1 cellular context compared by ENCODE assay signal in the genomic region with DNA sequence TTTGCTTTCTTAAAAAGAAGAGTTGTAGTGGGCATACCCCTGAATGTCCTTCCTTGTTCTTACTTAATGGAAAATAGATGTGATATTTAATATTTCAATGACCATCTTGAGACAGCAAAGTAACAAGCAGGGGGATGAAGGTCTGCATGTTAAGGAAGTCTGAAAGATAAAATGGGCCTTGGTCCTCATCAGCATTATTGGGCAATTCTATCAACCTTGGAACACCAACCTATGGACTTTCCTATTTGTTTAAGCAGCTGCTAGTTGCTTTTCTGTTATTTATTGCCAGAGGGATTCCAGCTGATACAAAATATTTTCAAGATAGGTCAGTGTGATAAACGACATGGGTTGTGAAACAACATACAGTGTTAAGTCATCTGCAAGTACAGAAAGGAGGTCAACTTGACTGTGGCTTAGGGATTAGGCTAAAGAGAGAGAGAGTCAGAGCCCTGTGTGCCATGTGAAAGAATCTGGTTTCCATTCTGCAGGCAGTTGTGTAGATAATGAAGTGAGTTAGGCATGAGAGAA.
A peak's percentile ranks its signal among the peaks of the same experiment; 100 is the strongest.
TF ChIP-seq lines count a peak whose summit lies in the region.

No MANE protein-coding gene starts in this region.

TF ChIP-seq in HepG2, 621 proteins besides CTCF, POLR2A, EP300 and RAD21 (continued from another document and continues in another):
- TF ChIP-seq RORA (CRISPR knock-in tag; IDR thresholded peaks at IDR 0.05) = peak; percentile 99; the same call in 1 of the 2 replicates
- TF ChIP-seq U2AF2 (IDR thresholded peaks at IDR 0.05; ENCODE audit: low read depth, low read length) = no peak
- 0 out of 2 replicates have a peak, but pooled peaks have one; percentile 50 for TF ChIP-seq AKAP8 (CRISPR knock-in tag; IDR thresholded peaks at IDR 0.05)
- TF ChIP-seq, protein P1, sequence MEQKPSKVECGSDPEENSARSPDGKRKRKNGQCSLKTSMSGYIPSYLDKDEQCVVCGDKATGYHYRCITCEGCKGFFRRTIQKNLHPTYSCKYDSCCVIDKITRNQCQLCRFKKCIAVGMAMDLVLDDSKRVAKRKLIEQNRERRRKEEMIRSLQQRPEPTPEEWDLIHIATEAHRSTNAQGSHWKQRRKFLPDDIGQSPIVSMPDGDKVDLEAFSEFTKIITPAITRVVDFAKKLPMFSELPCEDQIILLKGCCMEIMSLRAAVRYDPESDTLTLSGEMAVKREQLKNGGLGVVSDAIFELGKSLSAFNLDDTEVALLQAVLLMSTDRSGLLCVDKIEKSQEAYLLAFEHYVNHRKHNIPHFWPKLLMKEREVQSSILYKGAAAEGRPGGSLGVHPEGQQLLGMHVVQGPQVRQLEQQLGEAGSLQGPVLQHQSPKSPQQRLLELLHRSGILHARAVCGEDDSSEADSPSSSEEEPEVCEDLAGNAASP (CRISPR knock-in tag; IDR thresholded peaks at IDR 0.05; ENCODE audit: borderline replicate concordance) = peak; percentile 91
- TF ChIP-seq, protein P2, sequence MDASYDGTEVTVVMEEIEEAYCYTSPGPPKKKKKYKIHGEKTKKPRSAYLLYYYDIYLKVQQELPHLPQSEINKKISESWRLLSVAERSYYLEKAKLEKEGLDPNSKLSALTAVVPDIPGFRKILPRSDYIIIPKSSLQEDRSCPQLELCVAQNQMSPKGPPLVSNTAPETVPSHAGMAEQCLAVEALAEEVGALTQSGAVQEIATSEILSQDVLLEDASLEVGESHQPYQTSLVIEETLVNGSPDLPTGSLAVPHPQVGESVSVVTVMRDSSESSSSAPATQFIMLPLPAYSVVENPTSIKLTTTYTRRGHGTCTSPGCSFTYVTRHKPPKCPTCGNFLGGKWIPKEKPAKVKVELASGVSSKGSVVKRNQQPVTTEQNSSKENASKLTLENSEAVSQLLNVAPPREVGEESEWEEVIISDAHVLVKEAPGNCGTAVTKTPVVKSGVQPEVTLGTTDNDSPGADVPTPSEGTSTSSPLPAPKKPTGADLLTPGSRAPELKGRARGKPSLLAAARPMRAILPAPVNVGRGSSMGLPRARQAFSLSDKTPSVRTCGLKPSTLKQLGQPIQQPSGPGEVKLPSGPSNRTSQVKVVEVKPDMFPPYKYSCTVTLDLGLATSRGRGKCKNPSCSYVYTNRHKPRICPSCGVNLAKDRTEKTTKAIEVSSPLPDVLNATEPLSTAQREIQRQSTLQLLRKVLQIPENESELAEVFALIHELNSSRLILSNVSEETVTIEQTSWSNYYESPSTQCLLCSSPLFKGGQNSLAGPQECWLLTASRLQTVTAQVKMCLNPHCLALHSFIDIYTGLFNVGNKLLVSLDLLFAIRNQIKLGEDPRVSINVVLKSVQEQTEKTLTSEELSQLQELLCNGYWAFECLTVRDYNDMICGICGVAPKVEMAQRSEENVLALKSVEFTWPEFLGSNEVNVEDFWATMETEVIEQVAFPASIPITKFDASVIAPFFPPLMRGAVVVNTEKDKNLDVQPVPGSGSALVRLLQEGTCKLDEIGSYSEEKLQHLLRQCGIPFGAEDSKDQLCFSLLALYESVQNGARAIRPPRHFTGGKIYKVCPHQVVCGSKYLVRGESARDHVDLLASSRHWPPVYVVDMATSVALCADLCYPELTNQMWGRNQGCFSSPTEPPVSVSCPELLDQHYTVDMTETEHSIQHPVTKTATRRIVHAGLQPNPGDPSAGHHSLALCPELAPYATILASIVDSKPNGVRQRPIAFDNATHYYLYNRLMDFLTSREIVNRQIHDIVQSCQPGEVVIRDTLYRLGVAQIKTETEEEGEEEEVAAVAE (CRISPR knock-in tag; IDR thresholded peaks at IDR 0.05; ENCODE audit: borderline replicate concordance) = peak; percentile 82; the same call in 1 of the 2 replicates
- TF ChIP-seq, protein P3, sequence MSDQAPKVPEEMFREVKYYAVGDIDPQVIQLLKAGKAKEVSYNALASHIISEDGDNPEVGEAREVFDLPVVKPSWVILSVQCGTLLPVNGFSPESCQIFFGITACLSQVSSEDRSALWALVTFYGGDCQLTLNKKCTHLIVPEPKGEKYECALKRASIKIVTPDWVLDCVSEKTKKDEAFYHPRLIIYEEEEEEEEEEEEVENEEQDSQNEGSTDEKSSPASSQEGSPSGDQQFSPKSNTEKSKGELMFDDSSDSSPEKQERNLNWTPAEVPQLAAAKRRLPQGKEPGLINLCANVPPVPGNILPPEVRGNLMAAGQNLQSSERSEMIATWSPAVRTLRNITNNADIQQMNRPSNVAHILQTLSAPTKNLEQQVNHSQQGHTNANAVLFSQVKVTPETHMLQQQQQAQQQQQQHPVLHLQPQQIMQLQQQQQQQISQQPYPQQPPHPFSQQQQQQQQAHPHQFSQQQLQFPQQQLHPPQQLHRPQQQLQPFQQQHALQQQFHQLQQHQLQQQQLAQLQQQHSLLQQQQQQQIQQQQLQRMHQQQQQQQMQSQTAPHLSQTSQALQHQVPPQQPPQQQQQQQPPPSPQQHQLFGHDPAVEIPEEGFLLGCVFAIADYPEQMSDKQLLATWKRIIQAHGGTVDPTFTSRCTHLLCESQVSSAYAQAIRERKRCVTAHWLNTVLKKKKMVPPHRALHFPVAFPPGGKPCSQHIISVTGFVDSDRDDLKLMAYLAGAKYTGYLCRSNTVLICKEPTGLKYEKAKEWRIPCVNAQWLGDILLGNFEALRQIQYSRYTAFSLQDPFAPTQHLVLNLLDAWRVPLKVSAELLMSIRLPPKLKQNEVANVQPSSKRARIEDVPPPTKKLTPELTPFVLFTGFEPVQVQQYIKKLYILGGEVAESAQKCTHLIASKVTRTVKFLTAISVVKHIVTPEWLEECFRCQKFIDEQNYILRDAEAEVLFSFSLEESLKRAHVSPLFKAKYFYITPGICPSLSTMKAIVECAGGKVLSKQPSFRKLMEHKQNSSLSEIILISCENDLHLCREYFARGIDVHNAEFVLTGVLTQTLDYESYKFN (CRISPR knock-in tag; conservative IDR thresholded peaks at IDR 0.05) = peak; percentile 100
- TF ChIP-seq ESRRA (CRISPR knock-in tag; IDR thresholded peaks at IDR 0.05; ENCODE audit: low read depth) = peak; percentile 82
- TF ChIP-seq FIP1L1 (IDR thresholded peaks at IDR 0.05; ENCODE audit: borderline replicate concordance, insufficient read depth, low read depth, low read length) = no peak
- TF ChIP-seq, protein P4, sequence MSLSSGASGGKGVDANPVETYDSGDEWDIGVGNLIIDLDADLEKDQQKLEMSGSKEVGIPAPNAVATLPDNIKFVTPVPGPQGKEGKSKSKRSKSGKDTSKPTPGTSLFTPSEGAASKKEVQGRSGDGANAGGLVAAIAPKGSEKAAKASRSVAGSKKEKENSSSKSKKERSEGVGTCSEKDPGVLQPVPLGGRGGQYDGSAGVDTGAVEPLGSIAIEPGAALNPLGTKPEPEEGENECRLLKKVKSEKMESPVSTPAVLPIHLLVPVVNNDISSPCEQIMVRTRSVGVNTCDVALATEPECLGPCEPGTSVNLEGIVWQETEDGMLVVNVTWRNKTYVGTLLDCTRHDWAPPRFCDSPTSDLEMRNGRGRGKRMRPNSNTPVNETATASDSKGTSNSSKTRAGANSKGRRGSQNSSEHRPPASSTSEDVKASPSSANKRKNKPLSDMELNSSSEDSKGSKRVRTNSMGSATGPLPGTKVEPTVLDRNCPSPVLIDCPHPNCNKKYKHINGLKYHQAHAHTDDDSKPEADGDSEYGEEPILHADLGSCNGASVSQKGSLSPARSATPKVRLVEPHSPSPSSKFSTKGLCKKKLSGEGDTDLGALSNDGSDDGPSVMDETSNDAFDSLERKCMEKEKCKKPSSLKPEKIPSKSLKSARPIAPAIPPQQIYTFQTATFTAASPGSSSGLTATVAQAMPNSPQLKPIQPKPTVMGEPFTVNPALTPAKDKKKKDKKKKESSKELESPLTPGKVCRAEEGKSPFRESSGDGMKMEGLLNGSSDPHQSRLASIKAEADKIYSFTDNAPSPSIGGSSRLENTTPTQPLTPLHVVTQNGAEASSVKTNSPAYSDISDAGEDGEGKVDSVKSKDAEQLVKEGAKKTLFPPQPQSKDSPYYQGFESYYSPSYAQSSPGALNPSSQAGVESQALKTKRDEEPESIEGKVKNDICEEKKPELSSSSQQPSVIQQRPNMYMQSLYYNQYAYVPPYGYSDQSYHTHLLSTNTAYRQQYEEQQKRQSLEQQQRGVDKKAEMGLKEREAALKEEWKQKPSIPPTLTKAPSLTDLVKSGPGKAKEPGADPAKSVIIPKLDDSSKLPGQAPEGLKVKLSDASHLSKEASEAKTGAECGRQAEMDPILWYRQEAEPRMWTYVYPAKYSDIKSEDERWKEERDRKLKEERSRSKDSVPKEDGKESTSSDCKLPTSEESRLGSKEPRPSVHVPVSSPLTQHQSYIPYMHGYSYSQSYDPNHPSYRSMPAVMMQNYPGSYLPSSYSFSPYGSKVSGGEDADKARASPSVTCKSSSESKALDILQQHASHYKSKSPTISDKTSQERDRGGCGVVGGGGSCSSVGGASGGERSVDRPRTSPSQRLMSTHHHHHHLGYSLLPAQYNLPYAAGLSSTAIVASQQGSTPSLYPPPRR (CRISPR knock-in tag; IDR thresholded peaks at IDR 0.05; ENCODE audit: borderline replicate concordance) = peak; percentile 99
- TF ChIP-seq ZNF274 (CRISPR knock-in tag; IDR thresholded peaks at IDR 0.05) = no peak; the same call in 1 of the 2 replicates
- peak; percentile 83 for TF ChIP-seq TRIM24 (CRISPR knock-in tag; IDR thresholded peaks at IDR 0.05)
- TF ChIP-seq SMARCC2 (IDR thresholded peaks at IDR 0.05) = peak; percentile 88
- TF ChIP-seq, protein P5, sequence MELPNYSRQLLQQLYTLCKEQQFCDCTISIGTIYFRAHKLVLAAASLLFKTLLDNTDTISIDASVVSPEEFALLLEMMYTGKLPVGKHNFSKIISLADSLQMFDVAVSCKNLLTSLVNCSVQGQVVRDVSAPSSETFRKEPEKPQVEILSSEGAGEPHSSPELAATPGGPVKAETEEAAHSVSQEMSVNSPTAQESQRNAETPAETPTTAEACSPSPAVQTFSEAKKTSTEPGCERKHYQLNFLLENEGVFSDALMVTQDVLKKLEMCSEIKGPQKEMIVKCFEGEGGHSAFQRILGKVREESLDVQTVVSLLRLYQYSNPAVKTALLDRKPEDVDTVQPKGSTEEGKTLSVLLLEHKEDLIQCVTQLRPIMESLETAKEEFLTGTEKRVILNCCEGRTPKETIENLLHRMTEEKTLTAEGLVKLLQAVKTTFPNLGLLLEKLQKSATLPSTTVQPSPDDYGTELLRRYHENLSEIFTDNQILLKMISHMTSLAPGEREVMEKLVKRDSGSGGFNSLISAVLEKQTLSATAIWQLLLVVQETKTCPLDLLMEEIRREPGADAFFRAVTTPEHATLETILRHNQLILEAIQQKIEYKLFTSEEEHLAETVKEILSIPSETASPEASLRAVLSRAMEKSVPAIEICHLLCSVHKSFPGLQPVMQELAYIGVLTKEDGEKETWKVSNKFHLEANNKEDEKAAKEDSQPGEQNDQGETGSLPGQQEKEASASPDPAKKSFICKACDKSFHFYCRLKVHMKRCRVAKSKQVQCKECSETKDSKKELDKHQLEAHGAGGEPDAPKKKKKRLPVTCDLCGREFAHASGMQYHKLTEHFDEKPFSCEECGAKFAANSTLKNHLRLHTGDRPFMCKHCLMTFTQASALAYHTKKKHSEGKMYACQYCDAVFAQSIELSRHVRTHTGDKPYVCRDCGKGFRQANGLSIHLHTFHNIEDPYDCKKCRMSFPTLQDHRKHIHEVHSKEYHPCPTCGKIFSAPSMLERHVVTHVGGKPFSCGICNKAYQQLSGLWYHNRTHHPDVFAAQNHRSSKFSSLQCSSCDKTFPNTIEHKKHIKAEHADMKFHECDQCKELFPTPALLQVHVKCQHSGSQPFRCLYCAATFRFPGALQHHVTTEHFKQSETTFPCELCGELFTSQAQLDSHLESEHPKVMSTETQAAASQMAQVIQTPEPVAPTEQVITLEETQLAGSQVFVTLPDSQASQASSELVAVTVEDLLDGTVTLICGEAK (IDR thresholded peaks at IDR 0.05) = no peak
- TF ChIP-seq, protein P5 (CRISPR knock-in tag; IDR thresholded peaks at IDR 0.05) = peak; percentile 25; the same call in 1 of the 2 replicates
- peak; percentile 62; the same call in 1 of the 2 replicates for TF ChIP-seq ZNF430 (CRISPR knock-in tag; IDR thresholded peaks at IDR 0.05)
- TF ChIP-seq MED13 (CRISPR knock-in tag; IDR thresholded peaks at IDR 0.05) = peak; percentile 99
- TF ChIP-seq ZNF263 (CRISPR knock-in tag; IDR thresholded peaks at IDR 0.05) = peak; percentile 51; the same call in 1 of the 2 replicates
- peak; percentile 71; the same call in 1 of the 2 replicates for TF ChIP-seq GLI4 (CRISPR knock-in tag; IDR thresholded peaks at IDR 0.05; ENCODE audit: borderline replicate concordance)
- no peak for TF ChIP-seq EED (CRISPR knock-in tag; IDR thresholded peaks at IDR 0.05)
- TF ChIP-seq NFE2L1 (CRISPR knock-in tag; IDR thresholded peaks at IDR 0.05; ENCODE audit: borderline replicate concordance) = no peak
- TF ChIP-seq RFX5 (IDR thresholded peaks at IDR 0.05; ENCODE audit: low read depth, low read length) = no peak
- TF ChIP-seq THAP11 (CRISPR knock-in tag; IDR thresholded peaks at IDR 0.05) = peak; percentile 83
- TF ChIP-seq, protein P6, sequence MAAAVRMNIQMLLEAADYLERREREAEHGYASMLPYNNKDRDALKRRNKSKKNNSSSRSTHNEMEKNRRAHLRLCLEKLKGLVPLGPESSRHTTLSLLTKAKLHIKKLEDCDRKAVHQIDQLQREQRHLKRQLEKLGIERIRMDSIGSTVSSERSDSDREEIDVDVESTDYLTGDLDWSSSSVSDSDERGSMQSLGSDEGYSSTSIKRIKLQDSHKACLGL (CRISPR knock-in tag; IDR thresholded peaks at IDR 0.05) = no peak
- TF ChIP-seq ZNF629 (CRISPR knock-in tag; conservative IDR thresholded peaks at IDR 0.05) = no peak; the same call in 1 of the 2 replicates
- peak; percentile 58; the same call in 1 of the 2 replicates for TF ChIP-seq JDP2 (CRISPR knock-in tag; IDR thresholded peaks at IDR 0.05; ENCODE audit: borderline replicate concordance)
- TF ChIP-seq PAX8 (CRISPR knock-in tag; IDR thresholded peaks at IDR 0.05; ENCODE audit: borderline replicate concordance) = no peak
- TF ChIP-seq SOX13 (IDR thresholded peaks at IDR 0.05) = peak; percentile 89
- TF ChIP-seq SOX13 (CRISPR knock-in tag; conservative IDR thresholded peaks at IDR 0.05 in 1 of 2, IDR thresholded peaks at IDR 0.05 in 1 of 2) = peak in 1 of 2 experiments; percentile 97; a peak in 2 of 4 replicates
- peak; percentile 97 for TF ChIP-seq CREM (IDR thresholded peaks at IDR 0.05)
- TF ChIP-seq CREM (CRISPR knock-in tag; IDR thresholded peaks at IDR 0.05) = no peak
